11 cellular contexts compared by ENCODE assay signal in genomic region chr5:124921694-124922093, GRCh38.
A peak's percentile ranks its signal among the peaks of the same experiment; 100 is the strongest.
DNase-seq lines count a peak whose midpoint lies in the region; ATAC-seq, FAIRE-seq and TF ChIP-seq lines count a peak whose summit lies in the region.
"Had no signal": no experiment of that assay in that cellular context is flagged by ENCODE, and none has a peak within 500 bp of the region (broad histone marks: within the 10 kb centered on the region; RNA-seq: fewer than 3 reads in every experiment).

No MANE protein-coding gene starts in this region.

- no peaks in the 10 kb centered on the region for H3K36me3 ChIP-seq in pancreas
- H3K36me3 ChIP-seq: gastroesophageal sphincter had no signal

- peaks cover 0 to 26% (median 13%) of the 10 kb centered on the region in 3 donors for H3K4me1 ChIP-seq in pancreas

- peak; percentile 10 for ATAC-seq in GM19043 (IDR thresholded peaks at IDR 0.05; ENCODE audit: low read depth, unreplicated experiment)
- peak; percentile 12 for ATAC-seq in HG02763 (IDR thresholded peaks at IDR 0.05; ENCODE audit: unreplicated experiment)
- peak; percentile 14 for ATAC-seq in HG03571 (IDR thresholded peaks at IDR 0.05; ENCODE audit: unreplicated experiment)
- no peak for ATAC-seq in pancreas
- ATAC-seq: gastroesophageal sphincter had no signal

- no peak overlapping the region for H3K27ac Mint-ChIP-seq in type B pancreatic cell
- no peak overlapping the region for H3K27ac Mint-ChIP-seq in progenitor cell of endocrine pancreas

- H3K27ac ChIP-seq in pancreas: peak overlapping the region in 1 of 4 donors; percentile 2
- H3K27ac ChIP-seq: gastroesophageal sphincter had no signal

- H3K27me3 ChIP-seq in pancreas: no peaks in the 10 kb centered on the region
- H3K27me3 ChIP-seq: gastroesophageal sphincter had no signal

- no peaks in the 10 kb centered on the region for H3K36me3 Mint-ChIP-seq in type B pancreatic cell
- no peaks in the 10 kb centered on the region for H3K36me3 Mint-ChIP-seq in progenitor cell of endocrine pancreas (ENCODE audit: insufficient read depth)

- H3K4me3 ChIP-seq in pancreas: no peak overlapping the region
- H3K4me3 ChIP-seq: gastroesophageal sphincter had no signal

- DNase-seq in type B pancreatic cell (ENCODE audit: extremely low spot score, unreplicated experiment): no peak
- DNase-seq in stimulated activated CD4-positive, alpha-beta T cell treated with anti-CD3 and anti-CD28 coated beads, Interleukin-1b, Interleukin-23, amount 100 ng/mL, for 48 hours: no peak
- DNase-seq in pancreas: no peak
- no peak for DNase-seq in progenitor cell of endocrine pancreas (ENCODE audit: low spot score, unreplicated experiment)
- DNase-seq: DMS53 had no signal

- no peak for FAIRE-seq in pancreas (lab: Jason Lieb, UNC)
- FAIRE-seq: H54, TTC549 had no signal

- TF ChIP-seq CTCF in type B pancreatic cell (conservative IDR thresholded peaks at IDR 0.05) (peak; percentile 23), pancreas (IDR thresholded peaks at IDR 0.05) (no peak), progenitor cell of endocrine pancreas (IDR thresholded peaks at IDR 0.05; ENCODE audit: unreplicated experiment) (no peak)

- H3K9me3 ChIP-seq in pancreas: no peaks in the 10 kb centered on the region
- H3K9me3 ChIP-seq: gastroesophageal sphincter had no signal

- intact Hi-C loops in pancreas (cut with DNase I): no loop called here

- no peak overlapping the region for H3K4me3 Mint-ChIP-seq in type B pancreatic cell
- H3K4me3 Mint-ChIP-seq in progenitor cell of endocrine pancreas (ENCODE audit: low read depth): no peak overlapping the region

- H3K4me1 Mint-ChIP-seq in type B pancreatic cell (ENCODE audit: unreplicated experiment): no peaks in the 10 kb centered on the region
- H3K4me1 Mint-ChIP-seq in progenitor cell of endocrine pancreas (ENCODE audit: low read depth): peaks cover 9% of the 10 kb centered on the region

- no peaks in the 10 kb centered on the region for H3K9me3 Mint-ChIP-seq in type B pancreatic cell
- peaks cover 13% of the 10 kb centered on the region for H3K9me3 Mint-ChIP-seq in progenitor cell of endocrine pancreas (ENCODE audit: low read depth)

- WGBS in pancreas, 2 donors: 69 to 74% methylated on average over 4 of the region's 4 CpGs

- H3K27me3 Mint-ChIP-seq in type B pancreatic cell: no peaks in the 10 kb centered on the region
- no peaks in the 10 kb centered on the region for H3K27me3 Mint-ChIP-seq in progenitor cell of endocrine pancreas

Comparison
In these comparisons a context has a peak if more than half of its experiments do, and no peak if none do; other contexts are left out.
1. ATAC-seq: peak in GM19043 (single experiment), HG02763 (single experiment) and HG03571 (single experiment); none in pancreas (0 of 4).